Comparison of ENCODE assay signal across 15 cellular contexts in the genomic region with DNA sequence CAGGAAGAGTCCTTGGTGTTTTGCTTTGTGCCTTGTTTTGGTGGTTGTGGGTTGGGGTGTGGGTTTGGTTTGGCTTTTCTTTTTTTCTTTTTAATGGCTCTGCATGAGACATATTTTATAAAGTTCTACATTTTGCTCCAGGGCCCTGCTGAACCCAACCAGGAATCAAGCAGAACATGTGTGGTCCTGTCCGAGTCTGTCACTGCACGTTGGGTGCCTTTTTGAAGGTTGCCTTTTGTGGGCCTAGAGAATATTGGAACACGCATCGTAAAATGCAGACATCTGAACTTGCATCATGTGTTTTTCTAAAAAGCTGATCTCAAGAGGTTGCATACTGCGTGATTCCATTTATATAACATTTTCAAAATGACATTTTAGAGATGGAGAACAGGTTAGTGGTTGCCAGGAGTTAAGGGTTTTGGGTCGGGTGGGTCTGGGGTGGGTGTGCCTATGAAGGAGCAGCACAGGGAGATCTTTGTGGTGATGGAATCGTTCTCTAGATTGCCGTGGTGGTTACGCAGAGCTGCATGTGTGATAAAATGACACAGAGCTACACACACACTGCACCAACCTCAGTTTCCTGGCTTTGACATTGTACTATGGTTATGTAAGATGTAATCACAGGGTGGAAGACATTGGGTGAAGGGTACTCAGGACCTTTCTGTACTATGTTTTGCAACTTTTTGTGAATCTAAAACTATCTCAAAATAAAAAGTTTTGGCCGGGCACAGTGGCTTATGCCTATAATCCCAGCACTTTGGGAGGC.
DNase-seq lines count a peak whose midpoint lies in the region; ATAC-seq and TF ChIP-seq lines count a peak whose summit lies in the region.
"Had no signal": no experiment of that assay in that cellular context is flagged by ENCODE, and none has a peak within 500 bp of the region (broad histone marks: within the 10 kb centered on the region; RNA-seq: fewer than 3 reads in every experiment).

No MANE protein-coding gene starts in this region.

- no peaks in the 10 kb centered on the region for H3K36me3 ChIP-seq in RWPE2 (ENCODE audit: low read depth)
- H3K36me3 ChIP-seq: SJSA1 had no signal

- no peaks in the 10 kb centered on the region for H3K27me3 ChIP-seq in RWPE2 (ENCODE audit: insufficient read depth, poor library complexity, severe bottlenecking)

- no peak overlapping the region for H3K4me3 ChIP-seq in Jurkat, Clone E6-1 (ENCODE audit: low read length)
- no peak overlapping the region for H3K4me3 ChIP-seq in RWPE2 (ENCODE audit: severe bottlenecking)
- H3K4me3 ChIP-seq: SJSA1 had no signal

- no peak for TF ChIP-seq CTCF in RWPE2 (IDR thresholded peaks at IDR 0.05; ENCODE audit: poor library complexity, severe bottlenecking)

- ATAC-seq in RWPE2 (ENCODE audit: low read depth), result no peak
- ATAC-seq: PC-3 had no signal

- DNase-seq in Jurkat, Clone E6-1 (ENCODE audit: low read depth, low spot score), result peak; percentile 38
- DNase-seq in RWPE2 (ENCODE audit: low spot score) (peak; percentile 68), epithelial cell of prostate (ENCODE audit: low read depth, low spot score) (no peak), mesenteric fat pad (ENCODE audit: low spot score) (peak; percentile 20), NCI-H82 treated with DMSO at 0.1 percent for 48 hours (lab: John Stamatoyannopoulos, UW; ENCODE audit: unreplicated experiment) (no peak), GM19238 (ENCODE audit: insufficient read length, low spot score) (no peak), 8988T (no peak)
- DNase-seq: Calu3, DMS53, H9, NCI-H1105 treated with DMSO at 0.1 percent for 48 hours, NCI-H187, NCI-H748 treated with DMSO at 0.1 percent for 48 hours, PC-3 had no signal

- H3K27ac ChIP-seq in RWPE2 (ENCODE audit: poor library complexity, severe bottlenecking) (no peak overlapping the region), epithelial cell of prostate (peak overlapping the region; percentile 70)
- H3K27ac ChIP-seq: SJSA1 had no signal

- H3K4me1 ChIP-seq in RWPE2 (ENCODE audit: insufficient read depth, poor library complexity, severe bottlenecking), result peaks cover 10% of the 10 kb centered on the region
- H3K4me1 ChIP-seq: SJSA1 had no signal

- H3K9me3 ChIP-seq in RWPE2 (ENCODE audit: severe bottlenecking), result no peaks in the 10 kb centered on the region
- H3K9me3 ChIP-seq: SJSA1 had no signal

Comparison
In these comparisons a context has a peak if more than half of its experiments do, and no peak if none do; other contexts are left out.
1. DNase-seq: peak in Jurkat, Clone E6-1 (single experiment), RWPE2 (single experiment) and mesenteric fat pad (single experiment); none in epithelial cell of prostate (single experiment), NCI-H82 treated with DMSO at 0.1 percent for 48 hours (single experiment), GM19238 (single experiment) and 8988T (single experiment).